ENCODE assay signal across 8 cellular contexts in the genomic region with DNA sequence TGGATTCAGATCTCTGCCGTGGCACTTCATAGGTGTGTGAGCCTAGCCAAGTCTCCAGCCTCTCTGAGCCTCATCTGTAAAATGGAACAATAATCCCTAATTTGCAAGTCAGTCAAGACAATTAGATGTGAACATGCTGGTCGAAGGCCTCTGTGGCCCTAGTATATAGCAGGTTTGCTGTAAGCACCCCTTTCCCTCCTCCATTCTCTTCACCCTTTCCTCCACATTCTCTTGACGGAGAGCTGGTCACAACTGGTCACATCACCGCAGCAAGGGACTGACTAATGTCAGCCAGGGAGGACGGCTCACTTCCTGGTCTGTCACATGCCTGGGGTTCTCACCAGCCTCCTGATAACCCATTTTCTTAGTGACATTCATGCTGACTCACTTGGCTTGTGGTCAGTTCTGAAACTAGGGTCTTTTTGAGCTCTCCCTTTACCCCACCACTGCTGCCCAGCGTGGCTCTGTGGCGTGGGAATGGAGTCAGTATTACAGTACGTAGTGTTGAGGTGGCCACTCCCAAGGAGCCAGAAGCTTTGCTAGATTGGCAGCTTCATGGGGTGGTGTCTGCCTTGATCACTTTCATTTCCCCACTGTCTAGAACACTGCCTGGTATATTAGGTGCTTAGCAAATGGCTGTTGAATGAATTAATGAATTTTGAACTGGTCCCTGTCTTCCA. TPM values are rescaled to one million over a fixed set of nuclear protein-coding genes. Genes with fewer than 3 reads are reported as not detected.
A peak's percentile ranks its signal among the peaks of the same experiment; 100 is the strongest.
DNase-seq lines count a peak whose midpoint lies in the region; ATAC-seq and TF ChIP-seq lines count a peak whose summit lies in the region.

No MANE protein-coding gene starts in this region.

- no peak overlapping the region for H2AK5ac ChIP-seq in mesendoderm (ENCODE audit: low read length)

- peak; percentile 79 for ATAC-seq in HG03159 (IDR thresholded peaks at IDR 0.05; ENCODE audit: unreplicated experiment)
- ATAC-seq in activated naive CD8-positive, alpha-beta T cell treated with anti-CD3 and anti-CD28 coated beads, Interleukin-2, amount 10 ng/mL, durations not matched to agents 7 days and 5 days (ENCODE audit: low read depth) = peak; percentile 63

- POLR2A ChIA-PET in activated naive CD8-positive, alpha-beta T cell treated with anti-CD3 and anti-CD28 coated beads, Interleukin-2, amount 10 ng/mL, durations not matched to agents 7 days and 5 days (lab: Charles Lee) = no interaction called here

- peaks cover 10% of the 10 kb centered on the region for H3K4me1 Mint-ChIP-seq in activated naive CD8-positive, alpha-beta T cell treated with anti-CD3 and anti-CD28 coated beads, Interleukin-2, amount 10 ng/mL, durations not matched to agents 7 days and 5 days
- H3K4me1 Mint-ChIP-seq in endodermal cell = peaks cover 5% of the 10 kb centered on the region

- H3K4me3 Mint-ChIP-seq in activated naive CD8-positive, alpha-beta T cell treated with anti-CD3 and anti-CD28 coated beads, Interleukin-2, amount 10 ng/mL, durations not matched to agents 7 days and 5 days = no peak overlapping the region
- no peak overlapping the region for H3K4me3 Mint-ChIP-seq in endodermal cell

- TF ChIP-seq CTCF in endodermal cell (conservative IDR thresholded peaks at IDR 0.05) = no peak

- no peak overlapping the region for H4K5ac ChIP-seq in mesendoderm (ENCODE audit: low read length)

- H3K9ac ChIP-seq in endodermal cell (ENCODE audit: extremely low read depth, low read length, poor library complexity, severe bottlenecking) (no peak overlapping the region), mesendoderm (ENCODE audit: low read length) (no peak overlapping the region)

- H3K4me1 ChIP-seq in muscle layer of duodenum (ENCODE audit: control insufficient read depth in 1 of 2, insufficient read depth in 2 of 2, low read length in 2 of 2) (peaks cover 0 to 12% of the 10 kb centered on the region in 2 donors), endodermal cell (ENCODE audit: control insufficient read depth, insufficient read depth, low read length) (no peaks in the 10 kb centered on the region), mesendoderm (ENCODE audit: control insufficient read depth, low read depth, low read length) (no peaks in the 10 kb centered on the region)

- H3K27me3 ChIP-seq in muscle layer of duodenum (ENCODE audit: low read depth, low read length) (no peaks in the 10 kb centered on the region), endodermal cell (ENCODE audit: control insufficient read depth, insufficient read depth, low read length, poor library complexity, severe bottlenecking) (no peaks in the 10 kb centered on the region), mesendoderm (ENCODE audit: insufficient read depth, low read length, poor library complexity) (no peaks in the 10 kb centered on the region)

- H3K23ac ChIP-seq in mesendoderm (ENCODE audit: low read length) = no peak overlapping the region

- H3K4me2 ChIP-seq in mesendoderm (ENCODE audit: low read length) = no peak overlapping the region

- H3K36me3 ChIP-seq in muscle layer of duodenum (ENCODE audit: control insufficient read depth in 1 of 2, insufficient read depth in 2 of 2, low read length in 2 of 2) (peaks cover 6 to 11% of the 10 kb centered on the region in 2 donors), endodermal cell (ENCODE audit: control insufficient read depth, insufficient read depth, low read length) (peaks cover 21% of the 10 kb centered on the region), mesendoderm (ENCODE audit: control insufficient read depth, insufficient read depth, low read length) (no peaks in the 10 kb centered on the region)

- H3K18ac ChIP-seq in mesendoderm (ENCODE audit: low read length) = no peak overlapping the region

- no peak overlapping the region for H2BK15ac ChIP-seq in mesendoderm (replicated peaks; ENCODE audit: low read depth)

- H3K9me3 Mint-ChIP-seq in activated naive CD8-positive, alpha-beta T cell treated with anti-CD3 and anti-CD28 coated beads, Interleukin-2, amount 10 ng/mL, durations not matched to agents 7 days and 5 days = peaks cover 3% of the 10 kb centered on the region
- peaks cover 3% of the 10 kb centered on the region for H3K9me3 Mint-ChIP-seq in endodermal cell

- WGBS in endodermal cell (ENCODE audit: insufficient coverage in 1 of 2, insufficient read length in 1 of 2), 2 experiments = 90 to 95% methylated on average over 7 to 8 of the region's 8 CpGs
- whole genome bisulfite sequencing in mesendoderm (ENCODE audit: extremely low coverage, insufficient coverage, low lambda C conversion rate) = no CpG with 5 or more reads among the region's 8 CpGs

- H3K56ac ChIP-seq in mesendoderm (ENCODE audit: low read length) = no peak overlapping the region

- no peak overlapping the region for H3K4ac ChIP-seq in mesendoderm (ENCODE audit: low read depth, low read length)

- no peak overlapping the region for H2BK5ac ChIP-seq in mesendoderm (ENCODE audit: low read length)

- H3K4me3 ChIP-seq in muscle layer of duodenum (ENCODE audit: low read depth in 1 of 2, low read length in 2 of 2) (no peak overlapping the region), endodermal cell (ENCODE audit: low read length) (no peak overlapping the region), mesendoderm (ENCODE audit: low read length) (no peak overlapping the region)

- peak; percentile 7 for DNase-seq in stimulated activated CD4-positive, alpha-beta T cell treated with anti-CD3 and anti-CD28 coated beads, Interleukin-4, amount 100 ng/mL, for 24 hours
- no peak for DNase-seq in stimulated activated CD4-positive, alpha-beta T cell treated with anti-CD3 and anti-CD28 coated beads, Interleukin-4, amount 100 ng/mL, for 1 hour
- DNase-seq in activated naive CD8-positive, alpha-beta T cell treated with anti-CD3 and anti-CD28 coated beads, Interleukin-2, amount 10 ng/mL, durations not matched to agents 7 days and 5 days = no peak
- no peak for DNase-seq in endodermal cell
- no peak for DNase-seq in mesendoderm
- no peak for DNase-seq in middle frontal gyrus (ENCODE audit: extremely low spot score, low spot score)

- H3K27ac ChIP-seq in muscle layer of duodenum (ENCODE audit: low read length) = peak overlapping the region; percentile 42
- H3K27ac ChIP-seq in endodermal cell (ENCODE audit: low read depth, low read length) = no peak overlapping the region
- no peak overlapping the region for H3K27ac ChIP-seq in mesendoderm (ENCODE audit: low read depth, low read length)

- no peak overlapping the region for H4K8ac ChIP-seq in mesendoderm (ENCODE audit: low read depth, low read length)

- no peaks in the 10 kb centered on the region for H3K9me3 ChIP-seq in muscle layer of duodenum (ENCODE audit: control insufficient read depth in 1 of 2, low read length in 2 of 2)
- H3K9me3 ChIP-seq in endodermal cell (ENCODE audit: control insufficient read depth, low read length) = no peaks in the 10 kb centered on the region

- H2BK120ac ChIP-seq in mesendoderm (ENCODE audit: low read depth, low read length) = no peak overlapping the region

- no peaks in the 10 kb centered on the region for H3K27me3 Mint-ChIP-seq in activated naive CD8-positive, alpha-beta T cell treated with anti-CD3 and anti-CD28 coated beads, Interleukin-2, amount 10 ng/mL, durations not matched to agents 7 days and 5 days
- H3K27me3 Mint-ChIP-seq in endodermal cell (ENCODE audit: insufficient read depth) = no peaks in the 10 kb centered on the region

- H3K36me3 Mint-ChIP-seq in activated naive CD8-positive, alpha-beta T cell treated with anti-CD3 and anti-CD28 coated beads, Interleukin-2, amount 10 ng/mL, durations not matched to agents 7 days and 5 days = peaks cover 18% of the 10 kb centered on the region
- peaks cover 27% of the 10 kb centered on the region for H3K36me3 Mint-ChIP-seq in endodermal cell (ENCODE audit: low read depth)

- no peaks in the 10 kb centered on the region for H3K79me2 ChIP-seq in mesendoderm (ENCODE audit: control insufficient read depth, insufficient read depth, low read length)

- H3K27ac Mint-ChIP-seq in activated naive CD8-positive, alpha-beta T cell treated with anti-CD3 and anti-CD28 coated beads, Interleukin-2, amount 10 ng/mL, durations not matched to agents 7 days and 5 days = no peak overlapping the region
- H3K27ac Mint-ChIP-seq in endodermal cell = no peak overlapping the region

- H3K79me1 ChIP-seq in mesendoderm (ENCODE audit: low read length) = peaks cover 23% of the 10 kb centered on the region

RNA-seq across cellular contexts. Expression of a gene that starts 47.8 kb away (rescaled TPM):
- total RNA-seq in activated naive CD8-positive, alpha-beta T cell treated with anti-CD3 and anti-CD28 coated beads, Interleukin-2, amount 10 ng/mL, durations not matched to agents 7 days and 5 days = 10 to 100 TPM; 59.5 to 63.2 TPM
- 10 to 100 TPM; 81.9 to 94.8 TPM for total RNA-seq in endodermal cell
- 79.3 TPM for polyA plus RNA-seq in endodermal cell (2013, experiment 1 of 2)
- 73.2 TPM for polyA plus RNA-seq in endodermal cell (2013, experiment 2 of 2)
- 55.0 TPM for polyA plus RNA-seq in mesendoderm (2013, experiment 1 of 2)
- 57.1 TPM for polyA plus RNA-seq in mesendoderm (2013, experiment 2 of 2)
